1 cellular context compared by ENCODE assay signal in genomic region chr20:38093641-38094077, GRCh38.
TF ChIP-seq lines count a peak whose summit lies in the region.

No MANE protein-coding gene starts in this region.

TF ChIP-seq in HepG2, 621 proteins besides CTCF, POLR2A, EP300 and RAD21 (continued from another document and continues in another):
- TF ChIP-seq HDAC6 (IDR thresholded peaks at IDR 0.05; ENCODE audit: low read depth, low read length) = no peak
- TF ChIP-seq CHD2 (IDR thresholded peaks at IDR 0.05; ENCODE audit: low read depth, low read length) = no peak
- no peak for TF ChIP-seq ZNF20 (CRISPR knock-in tag; IDR thresholded peaks at IDR 0.05)
- no peak for TF ChIP-seq ZNF782 (CRISPR knock-in tag; IDR thresholded peaks at IDR 0.05; ENCODE audit: borderline replicate concordance)
- no peak for TF ChIP-seq ZNF772 (CRISPR knock-in tag; IDR thresholded peaks at IDR 0.05)
- TF ChIP-seq GATAD1 (CRISPR knock-in tag; IDR thresholded peaks at IDR 0.05) = no peak
- TF ChIP-seq IKZF4 (CRISPR knock-in tag; IDR thresholded peaks at IDR 0.05; ENCODE audit: borderline replicate concordance, low read depth, not compliant biosample characterization) = no peak
- peak; percentile 42; the same call in 1 of the 2 replicates for TF ChIP-seq HHEX (CRISPR knock-in tag; IDR thresholded peaks at IDR 0.05)
- 0 out of 2 replicates have a peak, but pooled peaks have one; percentile 20 for TF ChIP-seq TGIF2 (CRISPR knock-in tag; IDR thresholded peaks at IDR 0.05)
- TF ChIP-seq CREB1 (IDR thresholded peaks at IDR 0.05) = no peak
- TF ChIP-seq CREB1 (CRISPR knock-in tag; IDR thresholded peaks at IDR 0.05) = peak; percentile 69; the same call in 1 of the 2 replicates
- TF ChIP-seq ZNF670 (CRISPR knock-in tag; IDR thresholded peaks at IDR 0.05; ENCODE audit: borderline replicate concordance) = no peak
- TF ChIP-seq ZIK1 (CRISPR knock-in tag; IDR thresholded peaks at IDR 0.05; ENCODE audit: borderline replicate concordance, low read depth) = no peak
- no peak for TF ChIP-seq ZNF124 (CRISPR knock-in tag; IDR thresholded peaks at IDR 0.05)
- no peak for TF ChIP-seq ZNF552 (CRISPR knock-in tag; IDR thresholded peaks at IDR 0.05; ENCODE audit: borderline replicate concordance)
- no peak for TF ChIP-seq RBAK (CRISPR knock-in tag; IDR thresholded peaks at IDR 0.05)
- TF ChIP-seq ZNF674 (CRISPR knock-in tag; IDR thresholded peaks at IDR 0.05; ENCODE audit: low read depth) = no peak
- peak; percentile 76 for TF ChIP-seq MIXL1 (CRISPR knock-in tag; IDR thresholded peaks at IDR 0.05)
- TF ChIP-seq ZNF350 (CRISPR knock-in tag; IDR thresholded peaks at IDR 0.05; ENCODE audit: borderline replicate concordance, low read depth) = no peak
- TF ChIP-seq ZNF207 (IDR thresholded peaks at IDR 0.05; ENCODE audit: borderline replicate concordance) = no peak
- TF ChIP-seq TIGD3 (CRISPR knock-in tag; IDR thresholded peaks at IDR 0.05; ENCODE audit: borderline replicate concordance) = no peak
- TF ChIP-seq ZEB1 (IDR thresholded peaks at IDR 0.05; ENCODE audit: insufficient replicate concordance, low read depth) = no peak
- peak; percentile 60 for TF ChIP-seq PHF5A (CRISPR knock-in tag; IDR thresholded peaks at IDR 0.05; ENCODE audit: low read depth, unreplicated experiment)
- peak; percentile 93 for TF ChIP-seq FOXO1 (CRISPR knock-in tag; IDR thresholded peaks at IDR 0.05)
- no peak for TF ChIP-seq ZNF749 (CRISPR knock-in tag; IDR thresholded peaks at IDR 0.05; ENCODE audit: borderline replicate concordance)
- no peak for TF ChIP-seq FLYWCH1 (CRISPR knock-in tag; IDR thresholded peaks at IDR 0.05)
- no peak; a peak in 1 of 4 replicates for TF ChIP-seq NR2F1 (CRISPR knock-in tag; IDR thresholded peaks at IDR 0.05)
- no peak for TF ChIP-seq TBP (CRISPR knock-in tag; IDR thresholded peaks at IDR 0.05)
- TF ChIP-seq SMYD3 (CRISPR knock-in tag; IDR thresholded peaks at IDR 0.05) = 0 out of 2 replicates have a peak, but pooled peaks have one; percentile 39
- TF ChIP-seq ZSCAN30 (CRISPR knock-in tag; IDR thresholded peaks at IDR 0.05) = peak; percentile 51; the same call in 1 of the 2 replicates
- TF ChIP-seq ELK4 (CRISPR knock-in tag; IDR thresholded peaks at IDR 0.05; ENCODE audit: borderline replicate concordance) = no peak
- TF ChIP-seq NFE2L2 (IDR thresholded peaks at IDR 0.05; ENCODE audit: low read length) = no peak
- TF ChIP-seq ETV5 (CRISPR knock-in tag; IDR thresholded peaks at IDR 0.05; ENCODE audit: borderline replicate concordance) = peak; percentile 68; the same call in 1 of the 2 replicates
- TF ChIP-seq KDM4B (CRISPR knock-in tag; IDR thresholded peaks at IDR 0.05) = no peak
- TF ChIP-seq MYC (CRISPR knock-in tag; IDR thresholded peaks at IDR 0.05; ENCODE audit: borderline replicate concordance) = no peak
- TF ChIP-seq FOXP1 (IDR thresholded peaks at IDR 0.05) = no peak
- TF ChIP-seq FOXP1 (CRISPR knock-in tag; IDR thresholded peaks at IDR 0.05) = peak; percentile 61
- TF ChIP-seq STAT6 (CRISPR knock-in tag; IDR thresholded peaks at IDR 0.05; ENCODE audit: borderline replicate concordance) = no peak
- no peak for TF ChIP-seq ZNF382 (CRISPR knock-in tag; IDR thresholded peaks at IDR 0.05; ENCODE audit: borderline replicate concordance)
- no peak for TF ChIP-seq ZNF597 (CRISPR knock-in tag; IDR thresholded peaks at IDR 0.05)
- 0 out of 2 replicates have a peak, but pooled peaks have one; percentile 22 for TF ChIP-seq TRAFD1 (CRISPR knock-in tag; IDR thresholded peaks at IDR 0.05; ENCODE audit: borderline replicate concordance)
- peak; percentile 35; the same call in 1 of the 2 replicates for TF ChIP-seq SIX4 (CRISPR knock-in tag; IDR thresholded peaks at IDR 0.05)
- no peak for TF ChIP-seq EZH2 (conservative IDR thresholded peaks at IDR 0.05; ENCODE audit: low read depth, low read length)
- TF ChIP-seq NCOR1 (IDR thresholded peaks at IDR 0.05; ENCODE audit: borderline replicate concordance, low read length) = peak; percentile 90
- no peak for TF ChIP-seq PATZ1 (CRISPR knock-in tag; IDR thresholded peaks at IDR 0.05)
- TF ChIP-seq GABPA (IDR thresholded peaks at IDR 0.05; ENCODE audit: low read depth, low read length) = no peak
- no peak for TF ChIP-seq GABPA (CRISPR knock-in tag; IDR thresholded peaks at IDR 0.05; ENCODE audit: low read depth)
- no peak for TF ChIP-seq ASH2L (IDR thresholded peaks at IDR 0.05; ENCODE audit: insufficient read length, low read depth, low read length)
- TF ChIP-seq RXRA (CRISPR knock-in tag; IDR thresholded peaks at IDR 0.05) = no peak; the same call in 1 of the 2 replicates
- TF ChIP-seq ZNF136 (CRISPR knock-in tag; IDR thresholded peaks at IDR 0.05; ENCODE audit: low read depth) = no peak
- no peak for TF ChIP-seq ZZZ3 (CRISPR knock-in tag; IDR thresholded peaks at IDR 0.05; ENCODE audit: borderline replicate concordance)
- no peak for TF ChIP-seq JUND (CRISPR knock-in tag; IDR thresholded peaks at IDR 0.05)
- no peak for TF ChIP-seq MBNL3 (CRISPR knock-in tag; conservative IDR thresholded peaks at IDR 0.05)
- TF ChIP-seq ERF (CRISPR knock-in tag; IDR thresholded peaks at IDR 0.05) = no peak
- TF ChIP-seq BRF2 (CRISPR knock-in tag; IDR thresholded peaks at IDR 0.05) = no peak
- TF ChIP-seq PCBP1 (IDR thresholded peaks at IDR 0.05; ENCODE audit: borderline replicate concordance, low read depth, low read length) = no peak
- 0 out of 2 replicates have a peak, but pooled peaks have one; percentile 13 for TF ChIP-seq EHMT2 (IDR thresholded peaks at IDR 0.05; ENCODE audit: borderline replicate concordance, low read depth, low read length)
- no peak for TF ChIP-seq ZFP36L2 (CRISPR knock-in tag; IDR thresholded peaks at IDR 0.05)
- 0 out of 2 replicates have a peak, but pooled peaks have one; percentile 43 for TF ChIP-seq SNAPC2 (CRISPR knock-in tag; IDR thresholded peaks at IDR 0.05)
- TF ChIP-seq SMAD3 (CRISPR knock-in tag; IDR thresholded peaks at IDR 0.05) = no peak
- no peak for TF ChIP-seq DR1 (CRISPR knock-in tag; IDR thresholded peaks at IDR 0.05)
- TF ChIP-seq ZGPAT (CRISPR knock-in tag; IDR thresholded peaks at IDR 0.05) = peak; percentile 61
- no peak for TF ChIP-seq LRRFIP1 (CRISPR knock-in tag; conservative IDR thresholded peaks at IDR 0.05)
